ENCODE assay signal across 8 cellular contexts in the genomic region with DNA sequence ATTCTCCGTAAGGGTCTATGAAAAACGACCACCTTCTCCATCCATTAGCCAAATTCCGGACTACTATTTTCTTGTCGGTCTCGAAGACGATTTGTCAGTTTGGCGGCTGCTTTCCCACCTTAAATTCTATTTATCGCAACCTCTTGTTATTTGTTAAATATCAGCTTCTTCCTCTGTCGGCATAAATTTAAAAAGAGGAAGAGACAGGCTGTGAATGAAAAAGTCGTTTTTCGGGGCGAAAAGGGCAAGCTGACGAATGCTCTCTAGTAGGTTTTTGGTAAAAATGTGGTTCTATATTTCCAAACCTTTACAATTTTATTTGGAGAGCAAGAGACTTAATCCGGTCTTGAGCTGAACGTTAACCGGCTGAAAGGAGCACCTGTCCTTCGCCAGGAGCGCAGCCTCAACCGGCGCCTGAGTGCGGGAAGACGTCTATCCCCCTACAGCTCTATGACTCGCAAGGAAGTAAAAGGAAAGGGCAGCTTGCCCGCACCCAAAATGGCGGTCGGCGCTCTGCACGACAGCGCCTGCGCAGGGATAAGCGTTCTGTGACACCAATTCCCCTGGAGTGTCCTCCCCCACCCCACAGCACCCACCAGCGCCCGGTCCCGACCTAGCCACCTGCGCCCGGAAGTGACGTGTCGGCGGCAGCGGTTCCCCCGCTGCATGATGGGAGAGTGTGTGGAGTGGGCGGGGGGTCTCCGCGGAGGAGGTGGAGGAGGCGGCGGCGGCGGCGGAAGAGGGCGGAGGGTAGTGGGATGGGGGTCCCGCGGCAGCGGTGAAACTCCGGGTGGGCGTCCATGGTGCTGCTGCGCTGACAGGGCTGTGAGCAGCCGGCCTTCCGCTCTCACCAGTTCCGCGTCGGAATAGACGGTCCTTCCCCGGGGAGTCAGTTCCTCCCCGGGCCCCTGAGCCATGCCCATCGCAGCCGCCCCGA. TPM values are rescaled to one million over a fixed set of nuclear protein-coding genes. Genes with fewer than 3 reads are reported as not detected.
DNase-seq lines count a peak whose midpoint lies in the region; ATAC-seq, FAIRE-seq and TF ChIP-seq lines count a peak whose summit lies in the region.

A gene with protein sequence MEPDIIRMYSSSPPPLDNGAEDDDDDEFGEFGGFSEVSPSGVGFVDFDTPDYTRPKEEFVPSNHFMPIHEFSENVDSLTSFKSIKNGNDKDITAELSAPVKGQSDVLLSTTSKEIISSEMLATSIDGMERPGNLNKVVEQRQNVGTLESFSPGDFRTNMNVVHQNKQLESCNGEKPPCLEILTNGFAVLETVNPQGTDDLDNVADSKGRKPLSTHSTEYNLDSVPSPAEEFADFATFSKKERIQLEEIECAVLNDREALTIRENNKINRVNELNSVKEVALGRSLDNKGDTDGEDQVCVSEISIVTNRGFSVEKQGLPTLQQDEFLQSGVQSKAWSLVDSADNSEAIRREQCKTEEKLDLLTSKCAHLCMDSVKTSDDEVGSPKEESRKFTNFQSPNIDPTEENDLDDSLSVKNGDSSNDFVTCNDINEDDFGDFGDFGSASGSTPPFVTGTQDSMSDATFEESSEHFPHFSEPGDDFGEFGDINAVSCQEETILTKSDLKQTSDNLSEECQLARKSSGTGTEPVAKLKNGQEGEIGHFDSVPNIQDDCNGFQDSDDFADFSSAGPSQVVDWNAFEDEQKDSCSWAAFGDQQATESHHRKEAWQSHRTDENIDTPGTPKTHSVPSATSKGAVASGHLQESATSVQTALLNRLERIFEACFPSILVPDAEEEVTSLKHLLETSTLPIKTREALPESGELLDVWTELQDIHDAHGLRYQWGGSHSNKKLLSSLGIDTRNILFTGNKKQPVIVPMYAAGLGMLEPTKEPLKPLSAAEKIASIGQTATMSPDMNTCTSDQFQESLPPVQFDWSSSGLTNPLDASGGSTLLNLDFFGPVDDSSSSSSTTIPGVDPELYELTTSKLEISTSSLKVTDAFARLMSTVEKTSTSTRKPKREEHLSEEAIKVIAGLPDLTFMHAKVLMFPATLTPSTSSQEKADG (plus strand): TSS at position 662 of the 937 bp plus-strand sequence. CDS start 27,147 bp downstream, outside the sequence.

- H3K27ac ChIP-seq in ACC112 (ENCODE audit: low read depth, low read length) (peak within 1 kb of the TSS; percentile 11; the same call in 1 of the 2 replicates), WERI-Rb-1 (peak within 1 kb of the TSS; percentile 84), mammary epithelial cell (ENCODE audit: insufficient read depth, low read depth, low read length) (peak within 1 kb of the TSS; percentile 83), iPS-20b (ENCODE audit: low read length) (peak within 1 kb of the TSS; percentile 32), small intestine (ENCODE audit: low read depth in 1 of 2, low read length in 1 of 2) (peak within 1 kb of the TSS; percentile 92 to 97)

- peak; percentile 99 for DNase-seq in NCI-H2227 (lab: John Stamatoyannopoulos, UW; ENCODE audit: unreplicated experiment)
- peak; percentile 100 for DNase-seq in WERI-Rb-1
- peak; percentile 99 for DNase-seq in mammary epithelial cell
- peak; percentile 99 for DNase-seq in small intestine

- ATAC-seq in GM18870 (IDR thresholded peaks at IDR 0.05; ENCODE audit: unreplicated experiment) (peak; percentile 77), HG03135 (IDR thresholded peaks at IDR 0.05; ENCODE audit: unreplicated experiment) (peak; percentile 84)

- H3K36me3 ChIP-seq in ACC112 (ENCODE audit: insufficient read depth, low read length) (no peaks in the 10 kb centered on the region), WERI-Rb-1 (peaks cover 3% of the 10 kb centered on the region; the same call in 1 of the 2 replicates), mammary epithelial cell (ENCODE audit: insufficient read depth, low read length) (no peaks in the 10 kb centered on the region), iPS-20b (ENCODE audit: insufficient read depth, low read depth, low read length) (no peaks in the 10 kb centered on the region), small intestine (ENCODE audit: control insufficient read depth in 2 of 2, insufficient read depth in 2 of 2, low read length in 2 of 2) (peaks cover 0 to 2% of the 10 kb centered on the region in 2 donors)

- intact Hi-C loops in mammary epithelial cell (cut with micrococcal nuclease), result loop anchor here (1.0 to 10.0 kb wide), 6 partner anchors 69 to 611 kb away; a partner anchor contains a TSS

- H3K4me2 ChIP-seq in mammary epithelial cell (ENCODE audit: insufficient read depth, low read depth, low read length), result peak within 1 kb of the TSS; percentile 92

- peak within 1 kb of the TSS; percentile 79 for H3K9ac ChIP-seq in mammary epithelial cell (ENCODE audit: insufficient read depth, low read length)
- peak within 1 kb of the TSS; percentile 70 for H3K9ac ChIP-seq in iPS-20b (ENCODE audit: low read depth, low read length)

- peaks cover 8% of the 10 kb centered on the region for H3K4me1 ChIP-seq in ACC112 (ENCODE audit: control insufficient read depth, insufficient read depth, low read length, unreplicated experiment)
- H3K4me1 ChIP-seq in mammary epithelial cell (ENCODE audit: insufficient read depth, low read length), result peaks cover 3% of the 10 kb centered on the region
- H3K4me1 ChIP-seq in iPS-20b (ENCODE audit: insufficient read depth, low read length), result peaks cover 5% of the 10 kb centered on the region; the same call in 1 of the 2 replicates
- peaks cover 0 to 2% of the 10 kb centered on the region in 2 donors for H3K4me1 ChIP-seq in small intestine (ENCODE audit: control insufficient read depth in 2 of 2, insufficient read depth in 1 of 2, low read depth in 1 of 2, low read length in 1 of 2)

- WGBS in mammary epithelial cell (ENCODE audit: low coverage, missing lambda C conversion rate), result 2% methylated on average over 16 of the region's 67 CpGs
- 0 to 1% (median 1%) methylated on average over 54 to 67 of the region's 67 CpGs for WGBS in small intestine, 3 donors

- CTCF ChIA-PET in mammary epithelial cell (lab: Charles Lee; ENCODE audit: low non-redundant PET), result interaction anchor here (0.5 to 0.7 kb wide), 4 partner anchors 10 to 173 kb away, joined by 3 to 4 read pairs (median 4); no protein-coding TSS in a partner anchor

- no peaks in the 10 kb centered on the region for H4K20me1 ChIP-seq in mammary epithelial cell (ENCODE audit: insufficient read depth, low read length)

- dilution Hi-C loops in mammary epithelial cell (cut with HindIII; ENCODE audit: low sequenced_read_pairs), result no loop called here

- peak within 1 kb of the TSS; percentile 96 for H2AFZ ChIP-seq in ACC112 (ENCODE audit: low read length, unreplicated experiment)
- H2AFZ ChIP-seq in mammary epithelial cell (ENCODE audit: low read depth, low read length), result peak within 1 kb of the TSS; percentile 89

- in situ Hi-C loops in mammary epithelial cell (cut with MboI; ENCODE audit: low sequenced_read_pairs in 2 of 2), result no loop called here

- peaks cover 5% of the 10 kb centered on the region for H3K27me3 ChIP-seq in ACC112 (ENCODE audit: insufficient read depth, low read length)
- no peaks in the 10 kb centered on the region for H3K27me3 ChIP-seq in WERI-Rb-1 (ENCODE audit: insufficient read depth, low read depth, severe bottlenecking)
- no peaks in the 10 kb centered on the region for H3K27me3 ChIP-seq in mammary epithelial cell (ENCODE audit: insufficient read depth, low read length)
- H3K27me3 ChIP-seq in iPS-20b (ENCODE audit: insufficient read depth, low read length), result no peaks in the 10 kb centered on the region
- H3K27me3 ChIP-seq in small intestine (ENCODE audit: control insufficient read depth in 2 of 2, insufficient read depth in 2 of 2, low read length in 2 of 2), result no peaks in the 10 kb centered on the region

- H3K4me3 ChIP-seq in ACC112 (ENCODE audit: low read depth, low read length), result peak within 1 kb of the TSS; percentile 93
- H3K4me3 ChIP-seq in WERI-Rb-1 (ENCODE audit: low read depth, low read length), result peak within 1 kb of the TSS; percentile 99
- peak within 1 kb of the TSS; percentile 79 to 93 (median 83) for H3K4me3 ChIP-seq in mammary epithelial cell (replicated peaks in 1 of 3; ENCODE audit: insufficient read depth in 1 of 3, low read depth in 2 of 3, low read length in 3 of 3)
- H3K4me3 ChIP-seq in iPS-20b (ENCODE audit: low read length), result peak within 1 kb of the TSS; percentile 82
- H3K4me3 ChIP-seq in small intestine (ENCODE audit: low read depth in 1 of 2, low read length in 2 of 2), result peak within 1 kb of the TSS; percentile 73 to 87

- TF ChIP-seq CTCF in WERI-Rb-1 (IDR thresholded peaks at IDR 0.05; ENCODE audit: low read depth, low read length), result no peak
- TF ChIP-seq CTCF in mammary epithelial cell (conservative IDR thresholded peaks at IDR 0.05 in 1 of 2, IDR thresholded peaks at IDR 0.05 in 1 of 2; ENCODE audit: extremely low read depth in 1 of 2, insufficient read depth in 1 of 2, low read depth in 1 of 2, low read length in 2 of 2), result no peak

- H3K9me3 ChIP-seq in WERI-Rb-1 (ENCODE audit: severe bottlenecking), result no peaks in the 10 kb centered on the region
- no peaks in the 10 kb centered on the region for H3K9me3 ChIP-seq in mammary epithelial cell (replicated peaks; ENCODE audit: insufficient read depth, low read length)
- H3K9me3 ChIP-seq in iPS-20b (ENCODE audit: insufficient read depth, low read depth, low read length), result no peaks in the 10 kb centered on the region
- no peaks in the 10 kb centered on the region for H3K9me3 ChIP-seq in small intestine (ENCODE audit: control insufficient read depth, low read depth)

- TSS peak; percentile 65 for BruUV-seq in mammary epithelial cell (replicated peaks; lab: Mats Ljungman, UMichigan)

- no peak for FAIRE-seq in small intestine (lab: Jason Lieb, UNC)

- H3K79me2 ChIP-seq in ACC112 (ENCODE audit: control insufficient read depth, insufficient read depth, low read length, unreplicated experiment), result peaks cover 37% of the 10 kb centered on the region
- peaks cover 46% of the 10 kb centered on the region for H3K79me2 ChIP-seq in mammary epithelial cell (ENCODE audit: insufficient read depth, low read length)

RNA-seq across cellular contexts. Expression of the gene that starts here (rescaled TPM):
- total RNA-seq in mammary epithelial cell, result 10 to 100 TPM; 20.7 to 34.5 TPM
- polyA plus RNA-seq in mammary epithelial cell, result 13.3 TPM
- 30.0 TPM for polyA minus RNA-seq in mammary epithelial cell
- polyA plus RNA-seq in small intestine, result 10 to 100 TPM; 27.2 to 51.0 (median 40.3) TPM

Comparison
In these comparisons a context has a peak if more than half of its experiments do, and no peak if none do; other contexts are left out.
1. Peak in every context shown above with its lines: DNase-seq, ATAC-seq, H3K4me3 ChIP-seq and H3K27ac ChIP-seq.
2. H3K27ac ChIP-seq: peak in every context shown above with its lines; median percentile 94 in small intestine; 84 in WERI-Rb-1; 83 in mammary epithelial cell; 32 in iPS-20b; 11 in ACC112.